ENCODE assay signal across 17 cellular contexts in the genomic region with DNA sequence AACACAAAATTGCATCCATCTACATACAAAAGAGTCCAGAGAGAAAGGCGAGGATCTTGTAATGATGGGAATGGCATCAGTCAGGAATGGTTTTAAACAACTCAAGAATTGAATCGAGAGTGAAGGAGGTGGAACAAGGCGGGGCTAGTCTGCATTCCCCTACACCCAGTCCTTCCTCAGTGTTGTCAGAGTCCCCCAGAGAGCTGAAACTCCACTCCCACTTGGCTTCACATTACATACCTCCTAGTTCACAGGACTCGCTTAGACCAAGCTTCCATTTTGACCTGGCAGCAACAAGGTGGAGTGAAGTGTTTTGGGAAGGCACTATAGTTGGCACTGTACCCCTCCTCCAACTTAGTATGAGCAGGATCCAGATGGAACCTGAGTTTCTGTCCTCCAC.
DNase-seq lines count a peak whose midpoint lies in the region; FAIRE-seq and TF ChIP-seq lines count a peak whose summit lies in the region.
"Had no signal": no experiment of that assay in that cellular context is flagged by ENCODE, and none has a peak within 500 bp of the region (broad histone marks: within the 10 kb centered on the region; RNA-seq: fewer than 3 reads in every experiment).

No MANE protein-coding gene starts in this region.

- H3K23ac ChIP-seq in H9 (ENCODE audit: insufficient read length, low read depth, low read length) (no peak overlapping the region), H1 (ENCODE audit: insufficient read length) (no peak overlapping the region)

- H3K9me3 ChIP-seq in H9 (ENCODE audit: control insufficient read depth, low read depth, low read length): no peaks in the 10 kb centered on the region
- no peaks in the 10 kb centered on the region for H3K9me3 ChIP-seq in H1 (ENCODE audit: insufficient read depth in 2 of 2, low read depth in 1 of 2, low read length in 1 of 2)

- TF ChIP-seq CTCF in H9 (conservative IDR thresholded peaks at IDR 0.05) (no peak), H1 (IDR thresholded peaks at IDR 0.05; ENCODE audit: control extremely low read depth in 1 of 3, insufficient read depth in 1 of 3, low read depth in 1 of 3, low read length in 3 of 3) (no peak), dorsolateral prefrontal cortex (IDR thresholded peaks at IDR 0.05 in 54 of 56, conservative IDR thresholded peaks at IDR 0.05 in 2 of 56; ENCODE audit: low read depth in 1 of 56, partially characterized antibody in 56 of 56) (no peak)

- no peaks in the 10 kb centered on the region for H3K79me2 ChIP-seq in H9 (ENCODE audit: insufficient read depth, low read length)
- H3K79me2 ChIP-seq in H1 (ENCODE audit: control insufficient read depth in 1 of 2, insufficient read depth in 2 of 2, low read length in 2 of 2): no peaks in the 10 kb centered on the region

- DNase-seq in H9 (peak; percentile 30), H1 (ENCODE audit: low read depth in 1 of 2, low spot score in 2 of 2) (no peak), iPS-NIHi7 (ENCODE audit: extremely low spot score) (peak; percentile 27), renal cortical epithelial cell (ENCODE audit: low read depth) (peak; percentile 21), dorsolateral prefrontal cortex (no peak), SIG-M5 (lab: John Stamatoyannopoulos, UW) (no peak), GM12891 (ENCODE audit: insufficient read length, low spot score) (no peak)
- DNase-seq: CD8-positive, alpha-beta T cell; COR-L47; DMS153; DMS79 treated with DMSO at 0.1 percent for 48 hours; EL; GDM1 had no signal

- no peaks in the 10 kb centered on the region for H3K27me3 Mint-ChIP-seq in H9 (ENCODE audit: low read depth)

- H3K79me1 ChIP-seq in H9 (ENCODE audit: insufficient read depth, low read depth, low read length, poor library complexity, severe bottlenecking) (no peaks in the 10 kb centered on the region), H1 (ENCODE audit: low read depth, low read length) (no peaks in the 10 kb centered on the region)

- no peaks in the 10 kb centered on the region for H3K36me3 ChIP-seq in H1 (ENCODE audit: control insufficient read depth in 2 of 4, insufficient read depth in 4 of 4, low read length in 3 of 4)

- H3K27me3 ChIP-seq in H9 (ENCODE audit: insufficient read depth, low read length) (no peaks in the 10 kb centered on the region), H1 (replicated peaks in 1 of 4; ENCODE audit: control insufficient read depth in 3 of 4, extremely low read depth in 1 of 4, insufficient read depth in 3 of 4, low read length in 3 of 4) (no peaks in the 10 kb centered on the region), dorsolateral prefrontal cortex (no peaks in the 10 kb centered on the region)

- no peak overlapping the region for H3K27ac Mint-ChIP-seq in H9
- H3K27ac Mint-ChIP-seq: CD14-positive monocyte; CD8-positive, alpha-beta T cell had no signal

- H3K4me3 ChIP-seq in H1 (ENCODE audit: extremely low read depth in 1 of 4, insufficient read depth in 2 of 4, low read depth in 3 of 4, low read length in 4 of 4): no peak overlapping the region
- no peak overlapping the region for H3K4me3 ChIP-seq in dorsolateral prefrontal cortex

- CTCF ChIA-PET in H1 (lab: Charles Lee; ENCODE audit: partially characterized antibody): no interaction called here

- H4K8ac ChIP-seq in H9 (replicated peaks; ENCODE audit: insufficient read length, low read depth, low read length): no peak overlapping the region
- H4K8ac ChIP-seq in H1 (ENCODE audit: extremely low read depth, insufficient read depth, low read length): no peak overlapping the region

- H2BK15ac ChIP-seq in H9 (ENCODE audit: low read depth, low read length) (no peak overlapping the region), H1 (ENCODE audit: low read length) (no peak overlapping the region)

- H3K4me1 Mint-ChIP-seq in H9: peaks cover 7% of the 10 kb centered on the region in 2 experiments; a peak in 3 of 4 replicates
- H3K4me1 Mint-ChIP-seq: CD14-positive monocyte had no signal

- H4K20me1 ChIP-seq in H9 (ENCODE audit: control insufficient read depth, insufficient read depth, insufficient read length) (no peaks in the 10 kb centered on the region), H1 (replicated peaks in 1 of 2; ENCODE audit: control insufficient read depth in 1 of 2, insufficient read depth in 2 of 2, low read length in 2 of 2) (no peaks in the 10 kb centered on the region)

- intact Hi-C loops in dorsolateral prefrontal cortex (cut with DNase I): no loop called here

- H2AK5ac ChIP-seq in H9 (ENCODE audit: insufficient read length, low read length) (no peak overlapping the region), H1 (ENCODE audit: low read depth, low read length) (no peak overlapping the region)

- H3K27ac ChIP-seq in H9 (ENCODE audit: insufficient read length, low read depth, low read length) (no peak overlapping the region), H1 (ENCODE audit: low read depth, low read length) (no peak overlapping the region), dorsolateral prefrontal cortex (no peak overlapping the region)

- H3K18ac ChIP-seq in H9 (ENCODE audit: insufficient read length, low read depth, low read length) (no peak overlapping the region), H1 (ENCODE audit: extremely low read depth, low read length) (no peak overlapping the region)

- no peak for TF ChIP-seq RAD21 in H1 (IDR thresholded peaks at IDR 0.05 in 1 of 2, conservative IDR thresholded peaks at IDR 0.05 in 1 of 2; ENCODE audit: low read depth in 2 of 2, low read length in 2 of 2)

- no peak overlapping the region for H3T11ph ChIP-seq in H9 (ENCODE audit: low read length)

- POLR2A ChIA-PET in H1 (lab: Charles Lee; ENCODE audit: partially characterized antibody): no interaction called here

- H3K4ac ChIP-seq in H9 (ENCODE audit: low read depth, low read length): no peak overlapping the region
- H3K4ac ChIP-seq in H1 (replicated peaks; ENCODE audit: insufficient read length, low read depth, low read length): no peak overlapping the region

- no peak overlapping the region for H3K9ac ChIP-seq in H9 (ENCODE audit: extremely low read depth, insufficient read length, low read length)
- no peak overlapping the region for H3K9ac ChIP-seq in H1 (replicated peaks in 1 of 4; ENCODE audit: extremely low read depth in 1 of 4, low read depth in 3 of 4, low read length in 3 of 4)

- H3K4me3 Mint-ChIP-seq in H9: no peak overlapping the region
- H3K4me3 Mint-ChIP-seq: CD14-positive monocyte; CD8-positive, alpha-beta T cell had no signal

- H2AFZ ChIP-seq in H9 (ENCODE audit: low read length) (no peak overlapping the region), H1 (ENCODE audit: low read length) (peak overlapping the region; percentile 98)

- no peaks in the 10 kb centered on the region for H3K23me2 ChIP-seq in H9 (ENCODE audit: insufficient read length, low read depth, low read length, poor library complexity, severe bottlenecking)
- no peaks in the 10 kb centered on the region for H3K23me2 ChIP-seq in H1 (ENCODE audit: low read depth, low read length)

- no peak overlapping the region for H2BK5ac ChIP-seq in H9 (ENCODE audit: insufficient read length, low read length)
- no peak overlapping the region for H2BK5ac ChIP-seq in H1 (ENCODE audit: low read depth, low read length)

- TF ChIP-seq POLR2A in H1 (IDR thresholded peaks at IDR 0.05; ENCODE audit: control extremely low read depth in 1 of 2, low read depth in 2 of 2, low read length in 2 of 2) (no peak), GM12891 (IDR thresholded peaks at IDR 0.05; ENCODE audit: low read depth, low read length) (no peak)

- H3K4me1 ChIP-seq in H9 (ENCODE audit: insufficient read depth, low read length) (0 out of 2 replicates have a peak, but pooled peaks cover 3% of the 10 kb centered on the region), H1 (replicated peaks in 1 of 4; ENCODE audit: control insufficient read depth in 3 of 4, insufficient read depth in 4 of 4, low read length in 3 of 4) (peaks cover 0 to 3% (median 0%) of the 10 kb centered on the region in 4 experiments; a peak in 1 of 7 replicates)

- H3K4me2 ChIP-seq in H9 (ENCODE audit: insufficient read depth, insufficient read length, low read length): no peak overlapping the region
- no peak overlapping the region for H3K4me2 ChIP-seq in H1 (ENCODE audit: insufficient read depth in 1 of 2, low read depth in 2 of 2, low read length in 2 of 2)

- no peak for FAIRE-seq in H1 (lab: Jason Lieb, UNC)
- no peak for FAIRE-seq in GM12891 (lab: Jason Lieb, UNC)
- FAIRE-seq: D721Med, GM19239, H54 had no signal

- H3K56ac ChIP-seq in H9 (ENCODE audit: insufficient read length, low read depth, low read length): no peak overlapping the region
- no peak overlapping the region for H3K56ac ChIP-seq in H1 (replicated peaks; ENCODE audit: insufficient read length, low read depth, low read length)

- H3K14ac ChIP-seq in H9 (ENCODE audit: insufficient read depth, low read length) (no peak overlapping the region), H1 (ENCODE audit: insufficient read length) (no peak overlapping the region)

- WGBS in H9 (ENCODE audit: extremely low coverage, insufficient read length, low lambda C conversion rate): no CpG with 5 or more reads among the region's 4 CpGs
- 93% methylated on average over 4 of the region's 4 CpGs; no CpG with 5 or more reads in 1 of the 2 experiments for WGBS in H1 (ENCODE audit: extremely low coverage in 1 of 2, insufficient coverage in 1 of 2, insufficient read length in 1 of 2, insufficient replicate concordance in 2 of 2, low coverage in 1 of 2, low lambda C conversion rate in 2 of 2, missing lambda C conversion rate in 1 of 2), 2 experiments

- no peaks in the 10 kb centered on the region for H3K9me3 Mint-ChIP-seq in H9

- H2BK12ac ChIP-seq in H9 (ENCODE audit: insufficient read length, low read depth, low read length) (no peak overlapping the region), H1 (ENCODE audit: low read depth, low read length) (no peak overlapping the region)

- TF ChIP-seq EP300 in H1 (IDR thresholded peaks at IDR 0.05; ENCODE audit: borderline replicate concordance in 1 of 2, low read depth in 2 of 2, low read length in 2 of 2): no peak

- H4K5ac ChIP-seq in H9 (ENCODE audit: insufficient read length, low read depth, low read length) (no peak overlapping the region), H1 (ENCODE audit: insufficient read length, low read depth, low read length) (no peak overlapping the region)

- H2BK20ac ChIP-seq in H9 (ENCODE audit: low read depth, low read length, poor library complexity, severe bottlenecking) (no peak overlapping the region), H1 (ENCODE audit: low read length) (no peak overlapping the region)

- H4K91ac ChIP-seq in H9 (ENCODE audit: insufficient read length, low read depth, low read length) (no peak overlapping the region), H1 (replicated peaks; ENCODE audit: insufficient read length, low read length) (no peak overlapping the region)

- no peaks in the 10 kb centered on the region for H3K36me3 Mint-ChIP-seq in H9 (ENCODE audit: insufficient read depth in 1 of 3, low read depth in 3 of 3)
- H3K36me3 Mint-ChIP-seq: CD14-positive monocyte; CD8-positive, alpha-beta T cell had no signal

- H2BK120ac ChIP-seq in H9 (ENCODE audit: low read depth, low read length, poor library complexity, severe bottlenecking) (no peak overlapping the region), H1 (replicated peaks; ENCODE audit: low read depth, low read length) (no peak overlapping the region)

TF ChIP-seq in GM12891, 5 proteins besides CTCF, POLR2A, EP300 and RAD21 (continues in another document):
- TF ChIP-seq POU2F2 (IDR thresholded peaks at IDR 0.05; ENCODE audit: low read depth, low read length): no peak
- no peak for TF ChIP-seq SPI1 (IDR thresholded peaks at IDR 0.05; ENCODE audit: low read depth, low read length)

Comparison
In these comparisons a context has a peak if more than half of its experiments do, and no peak if none do; other contexts are left out.
1. DNase-seq: peak in H9 (single experiment), iPS-NIHi7 (single experiment) and renal cortical epithelial cell (single experiment); none in H1 (0 of 2), dorsolateral prefrontal cortex (0 of 10), SIG-M5 (single experiment) and GM12891 (single experiment).